ENCODE assay signal across 8 cellular contexts in genomic region chr2:100819365-100820345, GRCh38. TPM values are rescaled to one million over a fixed set of nuclear protein-coding genes. Genes with fewer than 3 reads are reported as not detected.
DNase-seq lines count a peak whose midpoint lies in the region; ATAC-seq and TF ChIP-seq lines count a peak whose summit lies in the region.

TSS of gene NPAS2 (plus strand) at chr2:100820139. CDS start at chr2:100904755, 84,616 bp downstream.

- H3K27ac ChIP-seq in prostate gland = peak within 1 kb of the TSS; percentile 88

- ATAC-seq in activated naive CD8-positive, alpha-beta T cell treated with anti-CD3 and anti-CD28 coated beads, Interleukin-2, amount 50 U/mL, for 24 hours = no peak
- ATAC-seq in left cardiac atrium = peak; percentile 59 to 68

- in situ Hi-C loops in KBM-7 (cut with MboI; ENCODE audit: low pct_unique_long_range_greater_than_20kb, low sequenced_read_pairs) = no loop called here

- H3K4me3 ChIP-seq in prostate gland = peak within 1 kb of the TSS; percentile 72 to 74

- intact Hi-C loops in left cardiac atrium (cut with DNase I) = loop anchor here in 1 of 2 donors (2.0 to 10.0 kb wide), 5 partner anchors 69 to 165 kb away; no protein-coding TSS in a partner anchor
- intact Hi-C loops in prostate gland (cut with DNase I) = loop anchor here (5.0 kb wide), 2 partner anchors 87 to 163 kb away; no protein-coding TSS in a partner anchor

- TF ChIP-seq CTCF in prostate gland (IDR thresholded peaks at IDR 0.05) = no peak

- no peaks in the 10 kb centered on the region for H3K9me3 Mint-ChIP-seq in activated naive CD8-positive, alpha-beta T cell treated with anti-CD3 and anti-CD28 coated beads, Interleukin-2, amount 50 U/mL, for 24 hours

- H3K4me1 Mint-ChIP-seq in activated naive CD8-positive, alpha-beta T cell treated with anti-CD3 and anti-CD28 coated beads, Interleukin-2, amount 50 U/mL, for 24 hours = peaks cover 16% of the 10 kb centered on the region

- peak within 1 kb of the TSS; percentile 75 for H3K4me3 Mint-ChIP-seq in activated naive CD8-positive, alpha-beta T cell treated with anti-CD3 and anti-CD28 coated beads, Interleukin-2, amount 50 U/mL, for 24 hours

- DNase-seq in CD1c-positive myeloid dendritic cell (ENCODE audit: extremely low spot score) (peak; percentile 1), KBM-7 (peak; percentile 15), left cardiac atrium (peak; percentile 64), prostate gland (ENCODE audit: low spot score) (peak; percentile 51), DMS153 treated with DMSO at 0.1 percent for 48 hours (lab: John Stamatoyannopoulos, UW; ENCODE audit: unreplicated experiment) (no peak), NCI-H128 (lab: John Stamatoyannopoulos, UW; ENCODE audit: unreplicated experiment) (no peak)
- DNase-seq in activated naive CD8-positive, alpha-beta T cell treated with anti-CD3 and anti-CD28 coated beads, Interleukin-2, amount 50 U/mL, for 24 hours = peak; percentile 26
- DNase-seq in effector CD8-positive, alpha-beta T cell (lab: John Stamatoyannopoulos, UW) = no peak

- H3K4me1 ChIP-seq in prostate gland (replicated peaks) = no peaks in the 10 kb centered on the region

- H3K27me3 Mint-ChIP-seq in activated naive CD8-positive, alpha-beta T cell treated with anti-CD3 and anti-CD28 coated beads, Interleukin-2, amount 50 U/mL, for 24 hours = peaks cover 33% of the 10 kb centered on the region

- no peaks in the 10 kb centered on the region for H3K36me3 ChIP-seq in prostate gland

- WGBS in prostate gland = under 1% methylated on average over 88 of the region's 105 CpGs

- H3K36me3 Mint-ChIP-seq in activated naive CD8-positive, alpha-beta T cell treated with anti-CD3 and anti-CD28 coated beads, Interleukin-2, amount 50 U/mL, for 24 hours (ENCODE audit: low read depth) = no peaks in the 10 kb centered on the region

- no peaks in the 10 kb centered on the region for H3K9me3 ChIP-seq in prostate gland

- H3K27ac Mint-ChIP-seq in activated naive CD8-positive, alpha-beta T cell treated with anti-CD3 and anti-CD28 coated beads, Interleukin-2, amount 50 U/mL, for 24 hours = peak within 1 kb of the TSS; percentile 80

- no peaks in the 10 kb centered on the region for H3K27me3 ChIP-seq in prostate gland (replicated peaks; ENCODE audit: insufficient read depth)

- no peak for TF ChIP-seq POLR2A in prostate gland (IDR thresholded peaks at IDR 0.05)

RNA-seq across cellular contexts. Expression of gene NPAS2, which starts in this region (rescaled TPM):
- total RNA-seq in left cardiac atrium (10 to 100 TPM; 33.8 to 51.2 TPM), prostate gland (10 to 100 TPM; 24.2 to 45.8 TPM)

Comparison
In these comparisons a context has a peak if more than half of its experiments do, and no peak if none do; other contexts are left out.
1. DNase-seq: peak in CD1c-positive myeloid dendritic cell (single experiment), KBM-7 (single experiment), activated naive CD8-positive, alpha-beta T cell treated with anti-CD3 and anti-CD28 coated beads, Interleukin-2, amount 50 U/mL, for 24 hours (single experiment), left cardiac atrium (single experiment) and prostate gland (single experiment); none in DMS153 treated with DMSO at 0.1 percent for 48 hours (single experiment), effector CD8-positive, alpha-beta T cell (single experiment) and NCI-H128 (single experiment).